ENCODE assay signal across 30 cellular contexts in genomic region chr21:16590658-16591057, GRCh38.
"Had no signal": no experiment of that assay in that cellular context is flagged by ENCODE, and none has a peak within 500 bp of the region (broad histone marks: within the 10 kb centered on the region; RNA-seq: fewer than 3 reads in every experiment).

No MANE protein-coding gene starts in this region.

- H3K4me3 ChIP-seq: adrenal gland, ascending aorta, left ventricle myocardium inferior, lung, ovary, prostate gland had no signal

- H3K27ac Mint-ChIP-seq: activated naive CD8-positive, alpha-beta T cell; activated T-cell treated with anti-CD3 and anti-CD28 coated beads, Interleukin-2, amount 50 U/mL, for 72 hours; dendritic cell treated with granulocyte-macrophage colony-stimulating factor and Interleukin-4, amounts not matched to agents 40 ng/mL and 50 ng/mL, for 4 days; naive B cell; stimulated activated naive CD8-positive, alpha-beta T cell treated with anti-CD3 and anti-CD28 coated beads, Interleukin-15, Interleukin-2, amounts not matched to agents 100 ng/mL and 50 ng/mL, for 24 hours; T-cell; T-helper 2 cell treated with Interferon-gamma antibody and Interleukin-4, amounts not matched to agents 5 μg/mL and 100 μg/mL, for 36 hours had no signal

- H3K4me3 Mint-ChIP-seq: activated naive CD8-positive, alpha-beta T cell; activated T-cell treated with anti-CD3 and anti-CD28 coated beads, Interleukin-2, amount 50 U/mL, for 72 hours; dendritic cell treated with granulocyte-macrophage colony-stimulating factor and Interleukin-4, amounts not matched to agents 40 ng/mL and 50 ng/mL, for 4 days; naive B cell; stimulated activated naive CD8-positive, alpha-beta T cell treated with anti-CD3 and anti-CD28 coated beads, Interleukin-15, Interleukin-2, amounts not matched to agents 100 ng/mL and 50 ng/mL, for 24 hours; T-cell; T-helper 2 cell treated with Interferon-gamma antibody and Interleukin-4, amounts not matched to agents 5 μg/mL and 100 μg/mL, for 36 hours had no signal

- H3K9me3 ChIP-seq: adrenal gland, ascending aorta, left ventricle myocardium inferior, ovary, prostate gland, suprapubic skin, tibial nerve had no signal

- H3K36me3 ChIP-seq: adrenal gland, ascending aorta, brain microvascular endothelial cell, ovary, prostate gland, suprapubic skin, tibial nerve had no signal

- H3K4me1 Mint-ChIP-seq: naive B cell, T-cell had no signal

- H3K36me3 Mint-ChIP-seq: activated naive CD8-positive, alpha-beta T cell; naive B cell; T-cell had no signal

- H3K9me3 Mint-ChIP-seq: activated T-cell treated with anti-CD3 and anti-CD28 coated beads, Interleukin-2, amount 50 U/mL, for 72 hours; dendritic cell treated with granulocyte-macrophage colony-stimulating factor and Interleukin-4, amounts not matched to agents 40 ng/mL and 50 ng/mL, for 4 days; stimulated activated naive CD8-positive, alpha-beta T cell treated with anti-CD3 and anti-CD28 coated beads, Interleukin-15, Interleukin-2, amounts not matched to agents 100 ng/mL and 50 ng/mL, for 24 hours had no signal

- ATAC-seq: activated T-cell treated with anti-CD3 and anti-CD28 coated beads, Interleukin-2, amount 50 U/mL, for 72 hours; sciatic nerve; T-cell had no signal

- H3K27me3 Mint-ChIP-seq: activated naive CD8-positive, alpha-beta T cell; dendritic cell treated with granulocyte-macrophage colony-stimulating factor and Interleukin-4, amounts not matched to agents 40 ng/mL and 50 ng/mL, for 4 days; naive B cell; stimulated activated naive CD8-positive, alpha-beta T cell treated with anti-CD3 and anti-CD28 coated beads, Interleukin-15, Interleukin-2, amounts not matched to agents 100 ng/mL and 50 ng/mL, for 24 hours; T-cell had no signal

- H3K4me1 ChIP-seq: prostate gland had no signal

- H3K27ac ChIP-seq: ascending aorta, brain microvascular endothelial cell, epithelial cell of prostate, left ventricle myocardium inferior, ovary, prostate gland, suprapubic skin, VCaP had no signal

- H3K27me3 ChIP-seq: adrenal gland, ascending aorta, brain microvascular endothelial cell, ovary, suprapubic skin, tibial nerve had no signal

- DNase-seq: activated CD4-positive, alpha-beta T cell treated with anti-CD3 and anti-CD28 coated beads for 4 hours; activated CD4-positive, alpha-beta T cell treated with anti-CD3 and anti-CD28 coated beads, Interleukin-2, amount 50 U/mL, for 4 hours; activated effector memory CD4-positive, alpha-beta T cell treated with Interleukin-2 at 50 U/mL for 16 hours; activated naive CD4-positive, alpha-beta T cell treated with Interleukin-2 at 50 U/mL for 16 hours; activated T-cell treated with anti-CD3 and anti-CD28 coated beads for 4 hours; activated T-cell treated with anti-CD3 and anti-CD28 coated beads, Interleukin-2, amount 50 U/mL, for 72 hours; adrenal gland; brain microvascular endothelial cell; central memory CD4-positive, alpha-beta T cell; effector CD4-positive, alpha-beta T cell; islet precursor cell; left ventricle myocardium inferior; naive B cell; ovary; retina; stimulated activated CD4-positive, alpha-beta T cell treated with anti-CD3 and anti-CD28 coated beads, Interleukin-12 subunit alpha, Interleukin-12 subunit beta, amount 100 ng/mL, for 4 hours; stimulated activated CD4-positive, alpha-beta T cell treated with anti-CD3 and anti-CD28 coated beads, Interleukin-4, amount 100 ng/mL, for 1 hour; T-cell had no signal
